ENCODE assay signal across 24 cellular contexts in the genomic region with DNA sequence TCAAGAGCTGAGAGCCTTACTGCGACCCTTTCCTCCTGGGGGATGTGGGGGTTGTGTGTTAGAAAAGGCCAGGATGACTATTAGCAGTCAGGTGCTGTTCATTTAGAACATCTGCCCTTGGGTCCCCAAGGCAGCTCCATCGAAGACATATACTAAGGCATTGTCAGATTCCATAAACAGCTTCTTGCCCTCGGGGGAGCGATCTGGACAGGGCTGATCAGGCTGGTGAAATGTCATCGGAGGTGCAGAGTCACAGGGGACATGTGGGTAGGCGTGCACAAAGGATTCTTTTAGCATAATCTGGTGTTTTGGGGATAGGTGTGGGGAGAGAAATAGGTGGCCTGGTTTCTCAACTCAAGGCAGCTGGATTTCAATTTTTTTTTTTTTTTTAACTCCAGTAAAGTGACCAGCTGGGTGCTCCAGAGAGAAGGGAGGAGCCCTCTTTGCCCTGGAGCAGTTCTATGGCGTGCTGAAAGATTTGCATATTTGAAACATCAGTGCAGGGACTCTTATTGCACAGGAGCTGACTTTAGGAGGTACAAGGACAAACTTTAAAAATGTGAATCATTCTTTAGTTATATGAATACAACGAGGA.
A peak's percentile ranks its signal among the peaks of the same experiment; 100 is the strongest.
DNase-seq lines count a peak whose midpoint lies in the region; ATAC-seq lines count a peak whose summit lies in the region.
"Had no signal": no experiment of that assay in that cellular context is flagged by ENCODE, and none has a peak within 500 bp of the region (broad histone marks: within the 10 kb centered on the region; RNA-seq: fewer than 3 reads in every experiment).

No MANE protein-coding gene starts in this region.

- intact Hi-C loops in Right ventricle myocardium superior (cut with DNase I): no loop called here

- DNase-seq in EL (peak; percentile 41), NCI-H2107 treated with DMSO at 0.1 percent for 48 hours (lab: John Stamatoyannopoulos, UW; ENCODE audit: unreplicated experiment) (peak; percentile 19), Right ventricle myocardium superior (no peak), NK-92 (lab: John Stamatoyannopoulos, UW; ENCODE audit: unreplicated experiment) (no peak)
- DNase-seq in activated CD4-positive, alpha-beta T cell treated with anti-CD3 and anti-CD28 coated beads, Interleukin-2, amount 50 U/mL, for 1 hour: no peak
- DNase-seq: ACHN; activated CD4-positive, alpha-beta T cell treated with anti-CD3 and anti-CD28 coated beads for 1 hour; activated effector memory CD4-positive, alpha-beta T cell treated with Interleukin-2 at 50 U/mL for 16 hours; adrenal gland; central memory CD4-positive, alpha-beta T cell; DMS53; effector memory CD8-positive, alpha-beta T cell; hippocampal formation; kidney glomerular epithelial cell; mesenchymal stem cell; NCI-H69; nephron progenitor cell; PC-9; stimulated activated naive B cell treated with anti-CD40 and anti-IgM and Interleukin-4, amounts not matched to agents 10 μg/mL and 1 μg/mL and 100 μg/mL, for 72 hours; upper lobe of left lung had no signal

- no peak overlapping the region for H3K4me3 ChIP-seq in rectal smooth muscle tissue (ENCODE audit: low read length)
- H3K4me3 ChIP-seq: adrenal gland, PC-9, SJSA1, upper lobe of left lung had no signal

- ATAC-seq in Right ventricle myocardium superior (ENCODE audit: poor library complexity): peak; percentile 40
- ATAC-seq in GM19395 (IDR thresholded peaks at IDR 0.05; ENCODE audit: unreplicated experiment): no peak
- ATAC-seq in GM18858 (IDR thresholded peaks at IDR 0.05; ENCODE audit: unreplicated experiment): no peak
- ATAC-seq: effector memory CD8-positive, alpha-beta T cell; stimulated activated naive B cell treated with anti-CD40 and anti-IgM and Interleukin-4, amounts not matched to agents 10 μg/mL and 1 μg/mL and 100 μg/mL, for 72 hours had no signal

- no peak overlapping the region for H3K9ac ChIP-seq in rectal smooth muscle tissue (ENCODE audit: low read length)

- peaks cover 11% of the 10 kb centered on the region for H3K4me1 ChIP-seq in rectal smooth muscle tissue (ENCODE audit: control insufficient read depth, insufficient read depth, low read length)
- H3K4me1 ChIP-seq: adrenal gland, SJSA1, upper lobe of left lung had no signal

- H3K27me3 ChIP-seq in rectal smooth muscle tissue (ENCODE audit: control insufficient read depth, insufficient read depth, low read length): no peaks in the 10 kb centered on the region
- H3K27me3 ChIP-seq: adrenal gland, SJSA1, upper lobe of left lung had no signal

- peak overlapping the region; percentile 87 for H3K27ac ChIP-seq in rectal smooth muscle tissue (ENCODE audit: low read depth, low read length)
- H3K27ac ChIP-seq: PC-9, SJSA1 had no signal

- no peaks in the 10 kb centered on the region for H3K36me3 ChIP-seq in rectal smooth muscle tissue (ENCODE audit: control insufficient read depth, insufficient read depth, low read length)
- H3K36me3 ChIP-seq: adrenal gland, SJSA1, upper lobe of left lung had no signal

Comparison
In these comparisons a context has a peak if more than half of its experiments do, and no peak if none do; other contexts are left out.
1. DNase-seq: peak in EL (single experiment) and NCI-H2107 treated with DMSO at 0.1 percent for 48 hours (single experiment); none in Right ventricle myocardium superior (single experiment), NK-92 (single experiment) and activated CD4-positive, alpha-beta T cell treated with anti-CD3 and anti-CD28 coated beads, Interleukin-2, amount 50 U/mL, for 1 hour (single experiment).